ENCODE assay signal across 22 cellular contexts in the genomic region with DNA sequence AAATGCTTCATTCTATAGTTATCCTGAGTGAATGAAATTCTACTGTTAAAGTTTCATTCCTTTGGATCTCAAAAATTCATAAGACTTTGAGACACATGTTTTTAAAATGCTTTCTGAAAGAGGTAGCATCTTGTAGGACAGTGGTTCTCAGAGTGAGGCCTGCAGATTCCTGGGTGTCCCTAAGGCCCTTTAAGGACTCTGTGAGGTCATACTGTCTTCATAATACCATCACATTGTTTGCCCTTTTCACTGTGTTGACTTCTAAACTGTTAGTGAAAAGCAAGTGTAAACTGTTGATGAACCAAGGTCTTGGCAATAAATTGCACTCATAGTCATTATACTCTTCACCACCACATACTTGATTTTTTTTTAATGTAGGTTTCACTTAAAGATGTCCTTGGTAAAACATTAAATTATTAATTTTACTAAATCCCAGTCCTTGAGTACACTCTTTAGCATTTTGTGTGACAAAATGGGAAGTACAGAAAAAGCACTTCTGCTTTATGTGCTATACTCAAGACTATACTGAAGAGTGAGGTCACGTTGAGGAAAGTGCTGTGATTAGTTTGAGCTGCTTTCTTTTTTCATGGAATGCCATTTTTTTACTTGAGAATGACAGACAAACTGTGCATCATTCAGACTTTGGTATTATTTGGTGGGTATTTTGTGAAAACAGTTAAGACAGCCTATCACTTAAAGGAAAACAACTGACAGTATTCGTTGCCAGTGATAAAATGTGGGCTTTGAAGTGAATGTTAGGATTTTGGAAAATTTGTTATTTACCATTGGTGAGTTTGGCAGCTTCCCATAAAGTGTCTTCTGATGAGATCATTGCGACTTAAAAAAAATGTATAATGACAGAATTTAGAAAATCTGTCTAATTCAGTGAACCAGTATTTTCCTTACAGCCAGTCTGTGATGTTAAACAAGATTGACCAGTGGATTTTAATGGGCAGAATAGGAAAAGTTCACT.
DNase-seq lines count a peak whose midpoint lies in the region; ATAC-seq, FAIRE-seq and TF ChIP-seq lines count a peak whose summit lies in the region.
"Had no signal": no experiment of that assay in that cellular context is flagged by ENCODE, and none has a peak within 500 bp of the region (broad histone marks: within the 10 kb centered on the region; RNA-seq: fewer than 3 reads in every experiment).

No MANE protein-coding gene starts in this region.

- H3K27me3 ChIP-seq in PC-9 (ENCODE audit: insufficient read depth, low read depth) = no peaks in the 10 kb centered on the region
- H3K27me3 ChIP-seq: heart left ventricle, upper lobe of left lung had no signal

- H3K27me3 Mint-ChIP-seq in stimulated activated naive B cell treated with anti-CD40 and anti-IgM and Interleukin-4, amounts not matched to agents 10 μg/mL and 1 μg/mL and 100 μg/mL, for 72 hours = no peaks in the 10 kb centered on the region
- H3K27me3 Mint-ChIP-seq in activated T-helper 2 cell treated with anti-CD3 and anti-CD28 coated beads, Interferon-gamma antibody, Interleukin-2, Interleukin-4, amounts not matched to agents 10 μg/mL and 5 μg/mL and 100 μg/mL, durations not matched to agents 14 hours and 24 hours and 36 hours (ENCODE audit: low read depth) = no peaks in the 10 kb centered on the region
- H3K27me3 Mint-ChIP-seq: CD4-positive, alpha-beta memory T cell had no signal

- H3K36me3 Mint-ChIP-seq in stimulated activated naive B cell treated with anti-CD40 and anti-IgM and Interleukin-4, amounts not matched to agents 10 μg/mL and 1 μg/mL and 100 μg/mL, for 72 hours = peaks cover 24 to 33% of the 10 kb centered on the region in 2 donors
- peaks cover 51% of the 10 kb centered on the region for H3K36me3 Mint-ChIP-seq in activated T-helper 2 cell treated with anti-CD3 and anti-CD28 coated beads, Interferon-gamma antibody, Interleukin-2, Interleukin-4, amounts not matched to agents 10 μg/mL and 5 μg/mL and 100 μg/mL, durations not matched to agents 14 hours and 24 hours and 36 hours (ENCODE audit: low read depth)

- H3K9me2 ChIP-seq in PC-9 (ENCODE audit: insufficient read depth) = no peaks in the 10 kb centered on the region

- H3F3A ChIP-seq in PC-9 (ENCODE audit: insufficient read depth, low read depth) = peaks cover 22% of the 10 kb centered on the region; the same call in 1 of the 2 replicates

- no peaks in the 10 kb centered on the region; the same call in 1 of the 2 replicates for H3K79me2 ChIP-seq in PC-9 (ENCODE audit: low read depth)
- H3K79me2 ChIP-seq: parathyroid adenoma had no signal

- CTCF ChIA-PET in PC-9 (lab: Charles Lee) = interaction anchor here (0.7 kb wide), 1 partner anchor 56 kb away, joined by 3 read pairs; no protein-coding TSS in a partner anchor

- H3K9me3 ChIP-seq in PC-9 (ENCODE audit: insufficient read depth, low read depth) = no peaks in the 10 kb centered on the region
- H3K9me3 ChIP-seq: heart left ventricle, upper lobe of left lung had no signal

- peak; percentile 48 to 57 for ATAC-seq in stimulated activated naive B cell treated with anti-CD40 and anti-IgM and Interleukin-4, amounts not matched to agents 10 μg/mL and 1 μg/mL and 100 μg/mL, for 72 hours (replicated peaks)
- ATAC-seq in GM21447 (IDR thresholded peaks at IDR 0.05; ENCODE audit: unreplicated experiment) = no peak
- ATAC-seq: HCT116, heart left ventricle had no signal

- peaks cover 37% of the 10 kb centered on the region for H3K36me3 ChIP-seq in PC-9 (ENCODE audit: low read depth)

- peaks cover 8% of the 10 kb centered on the region; the same call in 1 of the 2 replicates for H4K20me1 ChIP-seq in PC-9 (ENCODE audit: insufficient read depth)

- DNase-seq in SIG-M5 treated with dmso at 0.1 percent for 504 hours (lab: John Stamatoyannopoulos, UW; ENCODE audit: unreplicated experiment) (peak; percentile 5), SIG-M5 (lab: John Stamatoyannopoulos, UW) (no peak), PC-9 (no peak), fibroblast of mammary gland (ENCODE audit: low read depth) (peak; percentile 32), RCC 7860 (ENCODE audit: low spot score) (no peak)
- no peak for DNase-seq in stimulated activated naive B cell treated with anti-CD40 and anti-IgM and Interleukin-4, amounts not matched to agents 10 μg/mL and 1 μg/mL and 100 μg/mL, for 72 hours
- no peak for DNase-seq in activated T-helper 2 cell treated with anti-CD3 and anti-CD28 coated beads, Interferon-gamma antibody, Interleukin-2, Interleukin-4, amounts not matched to agents 10 μg/mL and 5 μg/mL and 100 μg/mL, durations not matched to agents 14 hours and 24 hours and 36 hours (ENCODE audit: low spot score)
- DNase-seq: activated CD8-positive, alpha-beta memory T cell treated with anti-CD3 and anti-CD28 coated beads for 24 hours; activated gamma-delta T cell; aorta; CD4-positive, alpha-beta memory T cell; heart left ventricle; NCI-H345; stimulated activated naive CD4-positive, alpha-beta T cell; upper lobe of left lung had no signal

- H3K4me3 ChIP-seq in PC-9 = no peak overlapping the region
- H3K4me3 ChIP-seq in fibroblast of mammary gland (ENCODE audit: control insufficient read depth, low read depth, low read length) = no peak overlapping the region
- H3K4me3 ChIP-seq: heart left ventricle, SK-N-MC, upper lobe of left lung had no signal

- H2AFZ ChIP-seq in PC-9 = no peak overlapping the region
- H2AFZ ChIP-seq: parathyroid adenoma had no signal

- H3K9me3 Mint-ChIP-seq in stimulated activated naive B cell treated with anti-CD40 and anti-IgM and Interleukin-4, amounts not matched to agents 10 μg/mL and 1 μg/mL and 100 μg/mL, for 72 hours = no peaks in the 10 kb centered on the region
- H3K9me3 Mint-ChIP-seq in activated T-helper 2 cell treated with anti-CD3 and anti-CD28 coated beads, Interferon-gamma antibody, Interleukin-2, Interleukin-4, amounts not matched to agents 10 μg/mL and 5 μg/mL and 100 μg/mL, durations not matched to agents 14 hours and 24 hours and 36 hours = no peaks in the 10 kb centered on the region
- H3K9me3 Mint-ChIP-seq: CD4-positive, alpha-beta memory T cell had no signal

- POLR2A ChIA-PET in PC-9 (lab: Charles Lee; ENCODE audit: unreplicated experiment) = interaction anchor here (0.6 kb wide), 1 partner anchor 205 kb away, joined by 7 read pairs; no protein-coding TSS in a partner anchor

- 0 out of 2 replicates have a peak, but pooled peaks cover 5% of the 10 kb centered on the region for H3K4me1 ChIP-seq in PC-9 (replicated peaks; ENCODE audit: insufficient read depth)
- H3K4me1 ChIP-seq: parathyroid adenoma had no signal

- H3K4me2 ChIP-seq in PC-9 = no peak overlapping the region

- H3K4me1 Mint-ChIP-seq in stimulated activated naive B cell treated with anti-CD40 and anti-IgM and Interleukin-4, amounts not matched to agents 10 μg/mL and 1 μg/mL and 100 μg/mL, for 72 hours = peaks cover 7 to 32% of the 10 kb centered on the region in 2 donors
- peaks cover 21% of the 10 kb centered on the region for H3K4me1 Mint-ChIP-seq in activated T-helper 2 cell treated with anti-CD3 and anti-CD28 coated beads, Interferon-gamma antibody, Interleukin-2, Interleukin-4, amounts not matched to agents 10 μg/mL and 5 μg/mL and 100 μg/mL, durations not matched to agents 14 hours and 24 hours and 36 hours (ENCODE audit: low read depth)

- H3K27ac ChIP-seq in PC-9 = peak overlapping the region; percentile 10; the same call in 1 of the 2 replicates
- H3K27ac ChIP-seq: HL-60, parathyroid adenoma, SK-N-MC had no signal

- intact Hi-C loops in PC-9 (cut with micrococcal nuclease; ENCODE audit: unreplicated experiment) = no loop called here
- intact Hi-C loops in activated T-helper 2 cell treated with anti-CD3 and anti-CD28 coated beads, Interferon-gamma antibody, Interleukin-2, Interleukin-4, amounts not matched to agents 10 μg/mL and 5 μg/mL and 100 μg/mL, durations not matched to agents 14 hours and 24 hours and 36 hours (cut with micrococcal nuclease) = no loop called here

- TF ChIP-seq CTCF in PC-9 (conservative IDR thresholded peaks at IDR 0.05) = no peak
- no peak for TF ChIP-seq CTCF in fibroblast of mammary gland (conservative IDR thresholded peaks at IDR 0.05; ENCODE audit: control insufficient read depth, insufficient read depth, low read depth, low read length)

- H3K27ac Mint-ChIP-seq in stimulated activated naive B cell treated with anti-CD40 and anti-IgM and Interleukin-4, amounts not matched to agents 10 μg/mL and 1 μg/mL and 100 μg/mL, for 72 hours = no peak overlapping the region
- H3K27ac Mint-ChIP-seq in activated T-helper 2 cell treated with anti-CD3 and anti-CD28 coated beads, Interferon-gamma antibody, Interleukin-2, Interleukin-4, amounts not matched to agents 10 μg/mL and 5 μg/mL and 100 μg/mL, durations not matched to agents 14 hours and 24 hours and 36 hours = no peak overlapping the region

- BruUV-seq in PC-9 (replicated peaks; lab: Mats Ljungman, UMichigan) = no TSS peak

- FAIRE-seq in RCC 7860 (lab: Jason Lieb, UNC) = no peak
- FAIRE-seq: colon, keratinocyte had no signal

- no peak overlapping the region for H3K4me3 Mint-ChIP-seq in stimulated activated naive B cell treated with anti-CD40 and anti-IgM and Interleukin-4, amounts not matched to agents 10 μg/mL and 1 μg/mL and 100 μg/mL, for 72 hours
- H3K4me3 Mint-ChIP-seq in activated T-helper 2 cell treated with anti-CD3 and anti-CD28 coated beads, Interferon-gamma antibody, Interleukin-2, Interleukin-4, amounts not matched to agents 10 μg/mL and 5 μg/mL and 100 μg/mL, durations not matched to agents 14 hours and 24 hours and 36 hours (ENCODE audit: low read depth) = no peak overlapping the region
- H3K4me3 Mint-ChIP-seq: CD4-positive, alpha-beta memory T cell had no signal

Comparison
In these comparisons a context has a peak if more than half of its experiments do, and no peak if none do; other contexts are left out.
1. DNase-seq: peak in SIG-M5 treated with dmso at 0.1 percent for 504 hours (single experiment) and fibroblast of mammary gland (single experiment); none in SIG-M5 (single experiment), PC-9 (0 of 2), stimulated activated naive B cell treated with anti-CD40 and anti-IgM and Interleukin-4, amounts not matched to agents 10 μg/mL and 1 μg/mL and 100 μg/mL, for 72 hours (single experiment), activated T-helper 2 cell treated with anti-CD3 and anti-CD28 coated beads, Interferon-gamma antibody, Interleukin-2, Interleukin-4, amounts not matched to agents 10 μg/mL and 5 μg/mL and 100 μg/mL, durations not matched to agents 14 hours and 24 hours and 36 hours (single experiment) and RCC 7860 (single experiment).